ENCODE assay signal across 12 cellular contexts in genomic region chr2:9001229-9001628, GRCh38. TPM values are rescaled to one million over a fixed set of nuclear protein-coding genes. Genes with fewer than 3 reads are reported as not detected.
A peak's percentile ranks its signal among the peaks of the same experiment; 100 is the strongest.
DNase-seq lines count a peak whose midpoint lies in the region; ATAC-seq and TF ChIP-seq lines count a peak whose summit lies in the region.
"Had no signal": no experiment of that assay in that cellular context is flagged by ENCODE, and none has a peak within 500 bp of the region (broad histone marks: within the 10 kb centered on the region; RNA-seq: fewer than 3 reads in every experiment).

No MANE protein-coding gene starts in this region.

- no peak overlapping the region for H3K27ac Mint-ChIP-seq in activated T-cell treated with anti-CD3 and anti-CD28 coated beads, Interleukin-2, amount 50 U/mL, for 24 hours
- no peak overlapping the region for H3K27ac Mint-ChIP-seq in mesothelial cell of epicardium
- H3K27ac Mint-ChIP-seq: activated CD8-positive, alpha-beta T cell treated with anti-CD3 and anti-CD28 coated beads for 36 hours; activated naive CD8-positive, alpha-beta T cell treated with anti-CD3 and anti-CD28 coated beads, Interleukin-2, amount 10 ng/mL, durations not matched to agents 7 days and 5 days had no signal

- in situ Hi-C loops in astrocyte of the spinal cord (cut with HindIII; ENCODE audit: low sequenced_read_pairs) = no loop called here

- H3K36me3 Mint-ChIP-seq in activated T-cell treated with anti-CD3 and anti-CD28 coated beads, Interleukin-2, amount 50 U/mL, for 24 hours (ENCODE audit: low read depth) = no peaks in the 10 kb centered on the region
- peaks cover 3% of the 10 kb centered on the region for H3K36me3 Mint-ChIP-seq in mesothelial cell of epicardium
- H3K36me3 Mint-ChIP-seq: activated naive CD8-positive, alpha-beta T cell treated with anti-CD3 and anti-CD28 coated beads, Interleukin-2, amount 10 ng/mL, durations not matched to agents 7 days and 5 days had no signal

- TF ChIP-seq CTCF in LNCaP clone FGC (IDR thresholded peaks at IDR 0.05; ENCODE audit: control insufficient read depth, extremely low read depth, insufficient read depth) = no peak
- TF ChIP-seq CTCF in astrocyte of the spinal cord (IDR thresholded peaks at IDR 0.05; ENCODE audit: low read depth, low read length) = no peak
- no peak for TF ChIP-seq CTCF in mesothelial cell of epicardium (IDR thresholded peaks at IDR 0.05; ENCODE audit: unreplicated experiment)

- ATAC-seq in GM21360 (IDR thresholded peaks at IDR 0.05; ENCODE audit: unreplicated experiment) = no peak
- ATAC-seq: activated CD8-positive, alpha-beta T cell treated with anti-CD3 and anti-CD28 coated beads for 36 hours had no signal

- peaks cover 13% of the 10 kb centered on the region for H3K4me1 Mint-ChIP-seq in activated T-cell treated with anti-CD3 and anti-CD28 coated beads, Interleukin-2, amount 50 U/mL, for 24 hours (ENCODE audit: low read depth)
- peaks cover 43% of the 10 kb centered on the region for H3K4me1 Mint-ChIP-seq in mesothelial cell of epicardium

- DNase-seq in DMS153 treated with DMSO at 0.1 percent for 48 hours (lab: John Stamatoyannopoulos, UW; ENCODE audit: unreplicated experiment) (peak; percentile 44), LNCaP clone FGC (ENCODE audit: low read depth) (peak; percentile 99), astrocyte of the spinal cord (ENCODE audit: low read depth, low spot score) (peak; percentile 29), lung microvascular endothelial cell (ENCODE audit: low read depth in 2 of 2) (peak; percentile 57 to 76), mesothelial cell of epicardium (ENCODE audit: low spot score in 2 of 2, unreplicated experiment in 2 of 2) (no peak)
- no peak for DNase-seq in activated T-cell treated with anti-CD3 and anti-CD28 coated beads, Interleukin-2, amount 50 U/mL, for 24 hours
- no peak for DNase-seq in activated CD4-positive, alpha-beta T cell treated with anti-CD3 and anti-CD28 coated beads, Interleukin-2, amount 50 U/mL, for 1 hour
- DNase-seq: activated CD8-positive, alpha-beta T cell treated with anti-CD3 and anti-CD28 coated beads for 36 hours; activated naive CD8-positive, alpha-beta T cell treated with anti-CD3 and anti-CD28 coated beads, Interleukin-2, amount 10 ng/mL, durations not matched to agents 7 days and 5 days; NCI-H2227 treated with DMSO at 0.1 percent for 48 hours; stimulated activated CD4-positive, alpha-beta T cell treated with anti-CD3 and anti-CD28 coated beads, Interleukin-4, amount 100 ng/mL, for 24 hours had no signal

- H3K4me3 ChIP-seq in LNCaP clone FGC (ENCODE audit: low read depth, low read length) (peak overlapping the region; percentile 76), astrocyte of the spinal cord (ENCODE audit: low read depth, low read length) (no peak overlapping the region)

- H3K4me3 Mint-ChIP-seq in activated T-cell treated with anti-CD3 and anti-CD28 coated beads, Interleukin-2, amount 50 U/mL, for 24 hours = no peak overlapping the region
- H3K4me3 Mint-ChIP-seq in mesothelial cell of epicardium = no peak overlapping the region
- H3K4me3 Mint-ChIP-seq: activated CD8-positive, alpha-beta T cell treated with anti-CD3 and anti-CD28 coated beads for 36 hours; activated naive CD8-positive, alpha-beta T cell treated with anti-CD3 and anti-CD28 coated beads, Interleukin-2, amount 10 ng/mL, durations not matched to agents 7 days and 5 days had no signal

- H3K9me3 Mint-ChIP-seq in activated T-cell treated with anti-CD3 and anti-CD28 coated beads, Interleukin-2, amount 50 U/mL, for 24 hours = no peaks in the 10 kb centered on the region
- H3K9me3 Mint-ChIP-seq in mesothelial cell of epicardium = no peaks in the 10 kb centered on the region
- H3K9me3 Mint-ChIP-seq: activated CD8-positive, alpha-beta T cell treated with anti-CD3 and anti-CD28 coated beads for 36 hours; activated naive CD8-positive, alpha-beta T cell treated with anti-CD3 and anti-CD28 coated beads, Interleukin-2, amount 10 ng/mL, durations not matched to agents 7 days and 5 days had no signal

- H3K27me3 Mint-ChIP-seq in activated T-cell treated with anti-CD3 and anti-CD28 coated beads, Interleukin-2, amount 50 U/mL, for 24 hours = peaks cover 11% of the 10 kb centered on the region
- H3K27me3 Mint-ChIP-seq in mesothelial cell of epicardium (ENCODE audit: low read depth) = no peaks in the 10 kb centered on the region

RNA-seq across cellular contexts. Expression of gene MBOAT2, which starts 2.3 kb away (rescaled TPM):
- total RNA-seq in lung microvascular endothelial cell (6.2 and 6.5 TPM in 2 replicates), mesothelial cell of epicardium (51.4 to 54.2 TPM (median 53.0 TPM) in 3 replicates)

Comparison
In these comparisons a context has a peak if more than half of its experiments do, and no peak if none do; other contexts are left out.
1. DNase-seq: peak in DMS153 treated with DMSO at 0.1 percent for 48 hours (single experiment), LNCaP clone FGC (single experiment), astrocyte of the spinal cord (single experiment) and lung microvascular endothelial cell (2 of 2); none in activated T-cell treated with anti-CD3 and anti-CD28 coated beads, Interleukin-2, amount 50 U/mL, for 24 hours (single experiment), activated CD4-positive, alpha-beta T cell treated with anti-CD3 and anti-CD28 coated beads, Interleukin-2, amount 50 U/mL, for 1 hour (single experiment) and mesothelial cell of epicardium (0 of 2).